ENCODE assay signal across 9 cellular contexts in the genomic region with DNA sequence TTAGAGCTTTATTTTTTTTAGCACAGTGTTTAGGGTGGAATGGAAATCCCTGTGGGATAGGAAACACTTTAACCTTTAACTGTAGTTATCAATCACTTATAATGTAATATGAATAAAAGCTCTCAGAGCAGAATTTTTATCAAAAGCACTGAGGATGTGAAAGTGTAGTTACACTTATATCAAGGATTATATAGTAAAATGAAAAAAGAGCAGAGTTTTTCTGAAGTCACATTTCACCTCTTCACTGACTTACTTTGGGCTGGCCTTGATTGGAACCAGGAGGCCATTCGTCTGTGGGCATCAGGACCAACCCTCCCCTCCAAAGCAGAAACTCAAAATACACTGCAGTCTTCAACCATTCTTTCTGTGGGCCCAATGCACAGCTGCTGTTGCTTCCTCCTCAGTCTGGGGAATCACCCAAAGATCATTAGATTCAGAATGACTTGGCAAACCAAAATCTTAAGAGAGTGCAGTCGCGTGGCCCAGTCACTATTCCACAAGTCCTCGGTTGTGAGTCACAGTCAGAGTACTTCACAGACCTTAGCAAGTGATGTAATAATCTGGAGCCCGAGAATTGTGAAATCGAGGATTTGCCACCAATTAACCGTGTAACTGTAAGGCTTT.
DNase-seq lines count a peak whose midpoint lies in the region; ATAC-seq and TF ChIP-seq lines count a peak whose summit lies in the region.
"Had no signal": no experiment of that assay in that cellular context is flagged by ENCODE, and none has a peak within 500 bp of the region (broad histone marks: within the 10 kb centered on the region; RNA-seq: fewer than 3 reads in every experiment).

No MANE protein-coding gene starts in this region.

- H3K4me3 ChIP-seq in SJSA1 (no peak overlapping the region), spleen (no peak overlapping the region)
- H3K4me3 ChIP-seq: cardiac muscle cell had no signal

- intact Hi-C loops in spleen (cut with DNase I; ENCODE audit: low total_unique reads): no loop called here

- DNase-seq in ACHN (peak; percentile 41), SJSA1 (ENCODE audit: low read depth in 1 of 2, low spot score in 2 of 2) (peak; percentile 33 to 51), iris pigment epithelial cell (ENCODE audit: low read depth) (peak; percentile 99), T-helper 9 cell (no peak), spleen (no peak), cerebellar nuclear complex (lab: John Stamatoyannopoulos, UW) (no peak)

- H3K4me1 ChIP-seq in SJSA1 (replicated peaks): peaks cover 54% of the 10 kb centered on the region
- H3K4me1 ChIP-seq in spleen: peaks cover 0 to 2% (median 0%) of the 10 kb centered on the region in 6 donors

- TF ChIP-seq CTCF in spleen (IDR thresholded peaks at IDR 0.05 in 8 of 11, conservative IDR thresholded peaks at IDR 0.05 in 3 of 11): no peak

- in situ Hi-C loops in ACHN (cut with HindIII; ENCODE audit: low pct_ligation_motif_present, low pct_unique_long_range_greater_than_20kb, low sequenced_read_pairs): no loop called here

- no peaks in the 10 kb centered on the region for H3K9me3 ChIP-seq in SJSA1 (replicated peaks)
- no peaks in the 10 kb centered on the region for H3K9me3 ChIP-seq in spleen

- TF ChIP-seq POLR2A in spleen (IDR thresholded peaks at IDR 0.05): no peak

- H3K36me3 ChIP-seq in SJSA1: no peaks in the 10 kb centered on the region
- no peaks in the 10 kb centered on the region for H3K36me3 ChIP-seq in spleen
- H3K36me3 ChIP-seq: cardiac muscle cell had no signal

- WGBS in spleen, 5 donors: 23 to 47% (median 28%) methylated on average over 7 of the region's 7 CpGs

- H3K27me3 ChIP-seq in SJSA1 (replicated peaks): no peaks in the 10 kb centered on the region
- H3K27me3 ChIP-seq in spleen (replicated peaks in 1 of 7): no peaks in the 10 kb centered on the region
- H3K27me3 ChIP-seq: cardiac muscle cell had no signal

- H3K27ac ChIP-seq in SJSA1: peak overlapping the region; percentile 54
- no peak overlapping the region for H3K27ac ChIP-seq in spleen
- H3K27ac ChIP-seq: cardiac muscle cell had no signal

- ATAC-seq in GM18870 (IDR thresholded peaks at IDR 0.05; ENCODE audit: unreplicated experiment) (peak; percentile 99), HG02973 (IDR thresholded peaks at IDR 0.05; ENCODE audit: unreplicated experiment) (peak; percentile 100)

Comparison
In these comparisons a context has a peak if more than half of its experiments do, and no peak if none do; other contexts are left out.
1. DNase-seq: peak in ACHN (single experiment), SJSA1 (2 of 2) and iris pigment epithelial cell (single experiment); none in T-helper 9 cell (single experiment), spleen (single experiment) and cerebellar nuclear complex (0 of 2).